ENCODE assay signal across 8 cellular contexts in genomic region chr5:159049844-159050318, GRCh38. TPM values are rescaled to one million over a fixed set of nuclear protein-coding genes. Genes with fewer than 3 reads are reported as not detected.
A peak's percentile ranks its signal among the peaks of the same experiment; 100 is the strongest.
DNase-seq lines count a peak whose midpoint lies in the region; ATAC-seq and TF ChIP-seq lines count a peak whose summit lies in the region.

No MANE protein-coding gene starts in this region.

- peaks cover 47% of the 10 kb centered on the region for H3K79me2 ChIP-seq in osteoblast (ENCODE audit: insufficient read depth, low read length)

- H3K27ac ChIP-seq in dorsolateral prefrontal cortex, result peak overlapping the region in 24 of 59 donors; percentile 9 to 78 (median 54)
- H3K27ac ChIP-seq in osteoblast (ENCODE audit: low read depth, low read length), result peak overlapping the region; percentile 97

- TF ChIP-seq CTCF in BJ (IDR thresholded peaks at IDR 0.05; ENCODE audit: insufficient read depth, low read depth, low read length), result peak; percentile 54
- peak in 47 of 56 donors; percentile 19 to 60 (median 37) for TF ChIP-seq CTCF in dorsolateral prefrontal cortex (IDR thresholded peaks at IDR 0.05 in 54 of 56, conservative IDR thresholded peaks at IDR 0.05 in 2 of 56; ENCODE audit: low read depth in 1 of 56, partially characterized antibody in 56 of 56)
- TF ChIP-seq CTCF in osteoblast (IDR thresholded peaks at IDR 0.05; ENCODE audit: extremely low read depth, low read depth, low read length), result peak; percentile 59

- H3K27me3 ChIP-seq in BJ (ENCODE audit: control insufficient read depth, insufficient read depth, low read length), result no peaks in the 10 kb centered on the region
- peaks cover 0 to 91% (median 58%) of the 10 kb centered on the region in 45 donors for H3K27me3 ChIP-seq in dorsolateral prefrontal cortex
- no peaks in the 10 kb centered on the region for H3K27me3 ChIP-seq in osteoblast (ENCODE audit: insufficient read depth, low read length)

- H3K4me3 ChIP-seq in BJ (ENCODE audit: low read depth, low read length), result no peak overlapping the region
- peak overlapping the region in 20 of 59 donors; percentile 1 to 39 (median 22) for H3K4me3 ChIP-seq in dorsolateral prefrontal cortex
- H3K4me3 ChIP-seq in osteoblast (ENCODE audit: insufficient read depth, low read length), result peak overlapping the region; percentile 51

- H3K36me3 ChIP-seq in BJ (ENCODE audit: control insufficient read depth, insufficient read depth, low read length) (no peaks in the 10 kb centered on the region), osteoblast (ENCODE audit: insufficient read depth, low read length) (no peaks in the 10 kb centered on the region)

- H2AFZ ChIP-seq in osteoblast (ENCODE audit: low read length), result no peak overlapping the region

- H4K20me1 ChIP-seq in osteoblast (ENCODE audit: insufficient read depth, low read length), result no peaks in the 10 kb centered on the region

- peak overlapping the region; percentile 91 for H3K4me2 ChIP-seq in osteoblast (ENCODE audit: insufficient read depth, low read length)

- ATAC-seq in HG03521 (IDR thresholded peaks at IDR 0.05; ENCODE audit: unreplicated experiment), result no peak
- ATAC-seq in GM19455 (IDR thresholded peaks at IDR 0.05; ENCODE audit: unreplicated experiment), result no peak

- H3K4me1 ChIP-seq in osteoblast (ENCODE audit: insufficient read depth, low read length), result peaks cover 68% of the 10 kb centered on the region

- DNase-seq in BJ (ENCODE audit: low read depth), result no peak
- DNase-seq in M059J (ENCODE audit: low read depth), result peak; percentile 14
- DNase-seq in dorsolateral prefrontal cortex, result no peak
- no peak for DNase-seq in osteoblast (ENCODE audit: insufficient read length, low spot score, missing footprints)
- DNase-seq in cerebellum (ENCODE audit: low spot score), result no peak
- DNase-seq in NCI-H1105 treated with DMSO at 0.1 percent for 48 hours (lab: John Stamatoyannopoulos, UW), result no peak

- CTCF ChIA-PET in BJ (lab: Yijun Ruan, JAX), result interaction anchor here (1.6 kb wide), 1 partner anchor 347 kb away, joined by 4 read pairs; no protein-coding TSS in a partner anchor

- no peaks in the 10 kb centered on the region for H3K9me3 ChIP-seq in osteoblast (ENCODE audit: low read depth, low read length)

- intact Hi-C loops in dorsolateral prefrontal cortex (cut with DNase I), result no loop called here

- POLR2A ChIA-PET in BJ (lab: Charles Lee), result no interaction called here

RNA-seq across cellular contexts. Expression of gene EBF1, which starts 49.8 kb away (rescaled TPM):
- 1.7 and 2.7 TPM in 2 replicates for polyA plus RNA-seq in BJ (2011; rRNA removed)
- polyA minus RNA-seq in BJ (2011; rRNA and poly(A)+ RNA removed), result 4.1 and 5.5 TPM in 2 replicates
- 1.5 and 5.4 TPM in 2 replicates for total RNA-seq in M059J (2014; rRNA removed; shearing (Covaris generic))
- total RNA-seq in dorsolateral prefrontal cortex, result 10 to 100 TPM in 11 of 120 experiments, 1 to 10 TPM in 109; 2.0 to 17.9 (median 5.2) TPM
- total RNA-seq in osteoblast, result 66.2 and 72.2 TPM in 2 replicates
- 122 TPM for total RNA-seq in cerebellum
